In genomic region chr5:65926276-65926761, GRCh38 we compare ENCODE assay signal across 1 cellular context.
TF ChIP-seq lines count a peak whose summit lies in the region.

ERBIN (plus strand) TSS chr5:65926575; CDS start chr5:65992719, 66,144 bp downstream.

TF ChIP-seq in HepG2, 621 proteins besides CTCF, POLR2A, EP300 and RAD21 (continued from another document):
- TF ChIP-seq THAP8 (CRISPR knock-in tag; IDR thresholded peaks at IDR 0.05; ENCODE audit: borderline replicate concordance) (peak; percentile 52; the same call in 1 of the 2 replicates), RFXANK (CRISPR knock-in tag; IDR thresholded peaks at IDR 0.05) (no peak), MTA1 (CRISPR knock-in tag; IDR thresholded peaks at IDR 0.05; ENCODE audit: borderline replicate concordance) (no peak), ATAD3A (CRISPR knock-in tag; IDR thresholded peaks at IDR 0.05) (no peak), SIN3A (IDR thresholded peaks at IDR 0.05; ENCODE audit: borderline replicate concordance, low read depth, low read length) (peak; percentile 71; the same call in 1 of the 2 replicates), MEF2D (CRISPR knock-in tag; IDR thresholded peaks at IDR 0.05) (no peak), GMEB1 (CRISPR knock-in tag; IDR thresholded peaks at IDR 0.05; ENCODE audit: borderline replicate concordance) (no peak), HOXA7 (CRISPR knock-in tag; IDR thresholded peaks at IDR 0.05) (no peak), GATAD1 (CRISPR knock-in tag; IDR thresholded peaks at IDR 0.05) (0 out of 2 replicates have a peak, but pooled peaks have one; percentile 23), ZNF263 (CRISPR knock-in tag; IDR thresholded peaks at IDR 0.05) (no peak), DMAP1 (CRISPR knock-in tag; IDR thresholded peaks at IDR 0.05) (peak; percentile 20; the same call in 1 of the 2 replicates), PRDM4 (CRISPR knock-in tag; IDR thresholded peaks at IDR 0.05; ENCODE audit: borderline replicate concordance) (no peak), YEATS4 (CRISPR knock-in tag; IDR thresholded peaks at IDR 0.05; ENCODE audit: borderline replicate concordance) (peak; percentile 66; the same call in 1 of the 2 replicates), RBFOX2 (IDR thresholded peaks at IDR 0.05; ENCODE audit: low read depth, low read length) (0 out of 2 replicates have a peak, but pooled peaks have one; percentile 40), CBX2 (IDR thresholded peaks at IDR 0.05; ENCODE audit: low read depth, low read length) (no peak), CBX2 (CRISPR knock-in tag; IDR thresholded peaks at IDR 0.05; ENCODE audit: low read depth) (no peak), ZFP36L2 (CRISPR knock-in tag; IDR thresholded peaks at IDR 0.05) (no peak)
